Comparison of ENCODE assay signal across 8 cellular contexts in genomic region chr1:155228096-155228427, GRCh38. TPM values are rescaled to one million over a fixed set of nuclear protein-coding genes. Genes with fewer than 3 reads are reported as not detected.
DNase-seq lines count a peak whose midpoint lies in the region; ATAC-seq and TF ChIP-seq lines count a peak whose summit lies in the region.

No MANE protein-coding gene starts in this region.

- H4K20me1 ChIP-seq in OCI-LY7 (ENCODE audit: insufficient read depth, low read length): no peaks in the 10 kb centered on the region

- peak overlapping the region; percentile 49; the same call in 1 of the 2 replicates for H2AFZ ChIP-seq in OCI-LY7 (ENCODE audit: low read length)

- peaks cover 26% of the 10 kb centered on the region for H3K4me1 Mint-ChIP-seq in CD4-positive, alpha-beta T cell (ENCODE audit: low read depth)
- H3K4me1 Mint-ChIP-seq in endodermal cell: peaks cover 17% of the 10 kb centered on the region

- H3K9me3 ChIP-seq in CD4-positive, alpha-beta T cell (ENCODE audit: control insufficient read depth, low read length): no peaks in the 10 kb centered on the region
- no peaks in the 10 kb centered on the region for H3K9me3 ChIP-seq in OCI-LY7 (ENCODE audit: low read length)
- H3K9me3 ChIP-seq in endodermal cell (ENCODE audit: control insufficient read depth, low read length): no peaks in the 10 kb centered on the region
- H3K9me3 ChIP-seq in neutrophil: no peaks in the 10 kb centered on the region

- 84 to 85% methylated on average over 7 to 9 of the region's 9 CpGs for WGBS in endodermal cell (ENCODE audit: insufficient coverage in 1 of 2, insufficient read length in 1 of 2), 2 experiments

- H3K36me3 ChIP-seq in OCI-LY7 (ENCODE audit: insufficient read depth, low read length): peaks cover 9% of the 10 kb centered on the region; the same call in 1 of the 2 replicates
- no peaks in the 10 kb centered on the region for H3K36me3 ChIP-seq in endodermal cell (ENCODE audit: control insufficient read depth, insufficient read depth, low read length)
- H3K36me3 ChIP-seq in neutrophil: peaks cover 7% of the 10 kb centered on the region

- CTCF ChIA-PET in CD4-positive, alpha-beta T cell (lab: Charles Lee): interaction anchor here (0.7 to 3.3 kb wide), 5 partner anchors 16 to 54 kb away, joined by 4 to 23 read pairs (median 12); partner anchors contain the start of genes KRTCAP2 and TRIM46
- CTCF ChIA-PET in OCI-LY7 (lab: Charles Lee; ENCODE audit: unreplicated experiment): interaction anchor here (1.1 kb wide), 1 partner anchor 19 kb away, joined by 5 read pairs; no protein-coding TSS in a partner anchor

- H3K9ac ChIP-seq in endodermal cell (ENCODE audit: extremely low read depth, low read length, poor library complexity, severe bottlenecking): peak overlapping the region; percentile 40

- H3K4me3 ChIP-seq in OCI-LY7 (ENCODE audit: low read depth, low read length, poor library complexity, severe bottlenecking): peak overlapping the region; percentile 83
- peak overlapping the region; percentile 95 for H3K4me3 ChIP-seq in endodermal cell (ENCODE audit: low read length)
- H3K4me3 ChIP-seq in neutrophil (ENCODE audit: low read depth in 1 of 2, low read length in 1 of 2): peak overlapping the region; percentile 78

- H3K4me1 ChIP-seq in OCI-LY7 (ENCODE audit: insufficient read depth, low read length, poor library complexity, severe bottlenecking) (peaks cover 45% of the 10 kb centered on the region), endodermal cell (ENCODE audit: control insufficient read depth, insufficient read depth, low read length) (no peaks in the 10 kb centered on the region), neutrophil (ENCODE audit: control insufficient read depth in 1 of 2, insufficient read depth in 1 of 2, low read depth in 1 of 2, low read length in 1 of 2) (peaks cover 50 to 62% of the 10 kb centered on the region in 2 experiments)

- H3K9me3 Mint-ChIP-seq in CD4-positive, alpha-beta T cell: no peaks in the 10 kb centered on the region
- no peaks in the 10 kb centered on the region for H3K9me3 Mint-ChIP-seq in endodermal cell

- H3K36me3 Mint-ChIP-seq in CD4-positive, alpha-beta T cell (ENCODE audit: low read depth): no peaks in the 10 kb centered on the region
- H3K36me3 Mint-ChIP-seq in endodermal cell (ENCODE audit: low read depth): peaks cover 2% of the 10 kb centered on the region

- H3K27ac ChIP-seq in CD4-positive, alpha-beta T cell (ENCODE audit: low read depth, low read length): peak overlapping the region; percentile 82
- H3K27ac ChIP-seq in OCI-LY7 (ENCODE audit: low read depth, low read length, poor library complexity, severe bottlenecking): peak overlapping the region; percentile 89
- H3K27ac ChIP-seq in endodermal cell (ENCODE audit: low read depth, low read length): peak overlapping the region; percentile 86
- peak overlapping the region; percentile 80 for H3K27ac ChIP-seq in neutrophil

- H3K4me3 Mint-ChIP-seq in CD4-positive, alpha-beta T cell: peak overlapping the region; percentile 72
- peak overlapping the region; percentile 87 for H3K4me3 Mint-ChIP-seq in endodermal cell

- intact Hi-C loops in CD4-positive, alpha-beta T cell (cut with DNase I, micrococcal nuclease): loop anchor here (2.0 to 5.0 kb wide), 3 partner anchors 15 to 136 kb away; no protein-coding TSS in a partner anchor
- intact Hi-C loops in OCI-LY7 (cut with micrococcal nuclease; ENCODE audit: unreplicated experiment): no loop called here

- POLR2A ChIA-PET in CD4-positive, alpha-beta T cell (lab: Charles Lee): interaction anchor here (1.5 to 3.4 kb wide), 4 partner anchors 20 to 96 kb away, joined by 5 to 42 read pairs (median 14); partner anchors contain the start of genes KRTCAP2, MTX1 and THBS3
- POLR2A ChIA-PET in OCI-LY7 (lab: Charles Lee): no interaction called here

- peak overlapping the region; percentile 74 for H3K27ac Mint-ChIP-seq in CD4-positive, alpha-beta T cell
- H3K27ac Mint-ChIP-seq in endodermal cell: peak overlapping the region; percentile 97

- no peaks in the 10 kb centered on the region for H3K27me3 ChIP-seq in CD4-positive, alpha-beta T cell (ENCODE audit: control insufficient read depth, insufficient read depth, low read length)
- H3K27me3 ChIP-seq in endodermal cell (ENCODE audit: control insufficient read depth, insufficient read depth, low read length, poor library complexity, severe bottlenecking) (no peaks in the 10 kb centered on the region), neutrophil (no peaks in the 10 kb centered on the region)

- H3K27me3 Mint-ChIP-seq in CD4-positive, alpha-beta T cell: no peaks in the 10 kb centered on the region
- peaks cover 14% of the 10 kb centered on the region for H3K27me3 Mint-ChIP-seq in endodermal cell (ENCODE audit: insufficient read depth)

- TF ChIP-seq CTCF in CD4-positive, alpha-beta T cell (IDR thresholded peaks at IDR 0.05): no peak
- no peak for TF ChIP-seq CTCF in OCI-LY7 (conservative IDR thresholded peaks at IDR 0.05; ENCODE audit: low read length)
- no peak for TF ChIP-seq CTCF in endodermal cell (conservative IDR thresholded peaks at IDR 0.05)
- no peak for TF ChIP-seq CTCF in neutrophil (IDR thresholded peaks at IDR 0.05)

- DNase-seq in CD4-positive, alpha-beta T cell: no peak
- no peak for DNase-seq in OCI-LY7 (ENCODE audit: low spot score)
- DNase-seq in endodermal cell: no peak
- DNase-seq in NAMALWA (ENCODE audit: low spot score): no peak
- no peak for DNase-seq in NCI-H446 treated with DMSO at 0.1 percent for 48 hours (lab: John Stamatoyannopoulos, UW)
- no peak for DNase-seq in epidermal melanocyte (ENCODE audit: insufficient read length, low spot score)

- H3K79me2 ChIP-seq in OCI-LY7 (ENCODE audit: insufficient read depth, low read depth, low read length): peaks cover 22% of the 10 kb centered on the region

- no peak for ATAC-seq in CD4-positive, alpha-beta T cell (ENCODE audit: poor library complexity)
- ATAC-seq in HG02678 (IDR thresholded peaks at IDR 0.05; ENCODE audit: unreplicated experiment): no peak

- no peaks in the 10 kb centered on the region for H3K9me2 ChIP-seq in OCI-LY7 (ENCODE audit: insufficient read depth, low read length)

- no TSS peak for BruUV-seq in OCI-LY7 (replicated peaks; lab: Mats Ljungman, UMichigan)

- H3K4me2 ChIP-seq in OCI-LY7 (ENCODE audit: low read length): peak overlapping the region; percentile 75

RNA-seq across cellular contexts. Expression of gene MTX1, which starts 19.6 kb away (rescaled TPM):
- total RNA-seq in CD4-positive, alpha-beta T cell: 10 to 100 TPM; 19.9 to 20.7 TPM
- total RNA-seq in OCI-LY7 (2014; rRNA removed; shearing (Covaris generic)): 67.6 and 70.2 TPM in 2 replicates
- total RNA-seq in OCI-LY7 (2022) (43.9 and 45.7 TPM in 2 replicates), endodermal cell (10 to 100 TPM; 47.3 to 63.2 TPM)
- 43.6 TPM for polyA plus RNA-seq in endodermal cell (2013, experiment 1 of 2)
- 43.3 TPM for polyA plus RNA-seq in endodermal cell (2013, experiment 2 of 2)

RNA-seq across cellular contexts. Expression of gene THBS3, which starts 20.4 kb away (rescaled TPM):
- total RNA-seq in CD4-positive, alpha-beta T cell: 10 to 100 TPM; 25.5 to 26.1 TPM
- 6.9 and 11.1 TPM in 2 replicates for total RNA-seq in OCI-LY7 (2014; rRNA removed; shearing (Covaris generic))
- total RNA-seq in OCI-LY7 (2022) (28.7 and 37.1 TPM in 2 replicates), endodermal cell (10 to 100 TPM; 17.6 to 27.9 TPM)
- polyA plus RNA-seq in endodermal cell (2013, experiment 1 of 2): 80.6 TPM
- polyA plus RNA-seq in endodermal cell (2013, experiment 2 of 2): 67.8 TPM

RNA-seq across cellular contexts. Expression of gene ENTREP3, which starts 27.2 kb away (rescaled TPM):
- 1 to 10 TPM; 6.6 to 8.3 TPM for total RNA-seq in CD4-positive, alpha-beta T cell
- total RNA-seq in OCI-LY7 (2014; rRNA removed; shearing (Covaris generic)): 6.6 and 9.1 TPM in 2 replicates
- total RNA-seq in OCI-LY7 (2022): 53.1 and 59.3 TPM in 2 replicates
- total RNA-seq in endodermal cell: 10 to 100 TPM; 49.5 to 65.9 TPM
- polyA plus RNA-seq in endodermal cell (2013, experiment 1 of 2): 57.2 TPM
- polyA plus RNA-seq in endodermal cell (2013, experiment 2 of 2): 49.2 TPM

RNA-seq across cellular contexts. Expression of gene SCAMP3, which starts 34.1 kb away (rescaled TPM):
- 10 to 100 TPM; 54.8 to 55.6 TPM for total RNA-seq in CD4-positive, alpha-beta T cell
- 45.4 and 58.3 TPM in 2 replicates for total RNA-seq in OCI-LY7 (2014; rRNA removed; shearing (Covaris generic))
- total RNA-seq in OCI-LY7 (2022) (66.0 and 74.7 TPM in 2 replicates), endodermal cell (10 to 100 TPM; 56.1 TPM)
- polyA plus RNA-seq in endodermal cell (2013, experiment 1 of 2): 66.4 TPM
- 60.2 TPM for polyA plus RNA-seq in endodermal cell (2013, experiment 2 of 2)

RNA-seq across cellular contexts. Expression of gene CLK2, which starts 45.2 kb away (rescaled TPM):
- total RNA-seq in CD4-positive, alpha-beta T cell: 10 to 100 TPM; 48.1 to 49.8 TPM
- total RNA-seq in OCI-LY7 (2014; rRNA removed; shearing (Covaris generic)): 59.8 and 96.7 TPM in 2 replicates
- 107 and 121 TPM in 2 replicates for total RNA-seq in OCI-LY7 (2022)
- total RNA-seq in endodermal cell: 10 to 100 TPM; 69.8 to 82.3 TPM
- polyA plus RNA-seq in endodermal cell (2013, experiment 1 of 2): 84.9 TPM
- polyA plus RNA-seq in endodermal cell (2013, experiment 2 of 2): 71.3 TPM
